1 cellular context compared by ENCODE assay signal in genomic region chr16:89191033-89191900, GRCh38.
A peak's percentile ranks its signal among the peaks of the same experiment; 100 is the strongest.
TF ChIP-seq lines count a peak whose summit lies in the region.

No MANE protein-coding gene starts in this region.

TF ChIP-seq in HepG2, 621 proteins besides CTCF, POLR2A, EP300 and RAD21 (continued from another document and continues in another):
- no peak for TF ChIP-seq USF2 (IDR thresholded peaks at IDR 0.05; ENCODE audit: low read depth, low read length)
- TF ChIP-seq USF2 (CRISPR knock-in tag; IDR thresholded peaks at IDR 0.05; ENCODE audit: borderline replicate concordance), result peak; percentile 70; the same call in 1 of the 2 replicates
- no peak for TF ChIP-seq E2F5 (CRISPR knock-in tag; conservative IDR thresholded peaks at IDR 0.05)
- TF ChIP-seq GTF2F1 (IDR thresholded peaks at IDR 0.05; ENCODE audit: low read length), result no peak
- TF ChIP-seq RNF219 (CRISPR knock-in tag; IDR thresholded peaks at IDR 0.05), result no peak
- no peak for TF ChIP-seq FOXA1 (IDR thresholded peaks at IDR 0.05)
- TF ChIP-seq FOXA1 (CRISPR knock-in tag; IDR thresholded peaks at IDR 0.05), result no peak
- TF ChIP-seq ZNF703 (CRISPR knock-in tag; IDR thresholded peaks at IDR 0.05; ENCODE audit: borderline replicate concordance), result no peak
- 0 out of 2 replicates have a peak, but pooled peaks have one; percentile 8 for TF ChIP-seq THAP7 (CRISPR knock-in tag; IDR thresholded peaks at IDR 0.05)
- TF ChIP-seq SIX1 (CRISPR knock-in tag; IDR thresholded peaks at IDR 0.05; ENCODE audit: borderline replicate concordance), result no peak
- peak; percentile 96 for TF ChIP-seq MXD1 (CRISPR knock-in tag; IDR thresholded peaks at IDR 0.05)
- peak; percentile 84; the same call in 1 of the 2 replicates for TF ChIP-seq HOXA9 (CRISPR knock-in tag; IDR thresholded peaks at IDR 0.05; ENCODE audit: borderline replicate concordance)
- no peak for TF ChIP-seq FOXJ3 (CRISPR knock-in tag; IDR thresholded peaks at IDR 0.05; ENCODE audit: borderline replicate concordance)
- TF ChIP-seq FOXP1 (IDR thresholded peaks at IDR 0.05), result no peak
- no peak for TF ChIP-seq FOXP1 (CRISPR knock-in tag; IDR thresholded peaks at IDR 0.05)
- no peak for TF ChIP-seq ZFYVE20 (CRISPR knock-in tag; IDR thresholded peaks at IDR 0.05; ENCODE audit: borderline replicate concordance, low read depth)
- TF ChIP-seq ZNF34 (CRISPR knock-in tag; IDR thresholded peaks at IDR 0.05; ENCODE audit: borderline replicate concordance), result no peak
- no peak for TF ChIP-seq TOPORS (CRISPR knock-in tag; IDR thresholded peaks at IDR 0.05)
- TF ChIP-seq TP53 (CRISPR knock-in tag; conservative IDR thresholded peaks at IDR 0.05), result no peak
- no peak for TF ChIP-seq HMGA1 (CRISPR knock-in tag; conservative IDR thresholded peaks at IDR 0.05)
- TF ChIP-seq FOXO1 (CRISPR knock-in tag; IDR thresholded peaks at IDR 0.05), result peak; percentile 33
- no peak; the same call in 1 of the 2 replicates for TF ChIP-seq DNMT1 (CRISPR knock-in tag; IDR thresholded peaks at IDR 0.05)
- TF ChIP-seq MEIS2 (CRISPR knock-in tag; IDR thresholded peaks at IDR 0.05), result peak; percentile 36; the same call in 1 of the 2 replicates
- peak; percentile 82; the same call in 1 of the 2 replicates for TF ChIP-seq ARNTL (CRISPR knock-in tag; IDR thresholded peaks at IDR 0.05)
- TF ChIP-seq TBX3 (IDR thresholded peaks at IDR 0.05; ENCODE audit: borderline replicate concordance), result peak; percentile 33
- no peak; the same call in 1 of the 2 replicates for TF ChIP-seq ZNF597 (CRISPR knock-in tag; IDR thresholded peaks at IDR 0.05)
- TF ChIP-seq TAF15 (IDR thresholded peaks at IDR 0.05; ENCODE audit: low read depth, low read length, poor library complexity, severe bottlenecking), result no peak
- TF ChIP-seq ZBTB4 (CRISPR knock-in tag; IDR thresholded peaks at IDR 0.05; ENCODE audit: borderline replicate concordance), result no peak
- no peak for TF ChIP-seq ZBTB42 (CRISPR knock-in tag; IDR thresholded peaks at IDR 0.05)
- no peak for TF ChIP-seq FOXK1 (CRISPR knock-in tag; IDR thresholded peaks at IDR 0.05; ENCODE audit: borderline replicate concordance, low read depth)
- TF ChIP-seq ZNF614 (CRISPR knock-in tag; IDR thresholded peaks at IDR 0.05; ENCODE audit: borderline replicate concordance), result no peak; the same call in 1 of the 2 replicates
- TF ChIP-seq CREB1 (IDR thresholded peaks at IDR 0.05), result no peak
- no peak for TF ChIP-seq CREB1 (CRISPR knock-in tag; IDR thresholded peaks at IDR 0.05)
- peak; percentile 45; the same call in 1 of the 2 replicates for TF ChIP-seq ZNF782 (CRISPR knock-in tag; IDR thresholded peaks at IDR 0.05; ENCODE audit: borderline replicate concordance)
- TF ChIP-seq ZBTB2 (CRISPR knock-in tag; IDR thresholded peaks at IDR 0.05; ENCODE audit: low read depth), result no peak
- TF ChIP-seq SP4 (CRISPR knock-in tag; IDR thresholded peaks at IDR 0.05), result peak; percentile 39; the same call in 1 of the 2 replicates
- no peak for TF ChIP-seq ZNF264 (CRISPR knock-in tag; IDR thresholded peaks at IDR 0.05)
- no peak for TF ChIP-seq LCORL (IDR thresholded peaks at IDR 0.05)
- no peak; the same call in 1 of the 2 replicates for TF ChIP-seq LCORL (CRISPR knock-in tag; IDR thresholded peaks at IDR 0.05)
- no peak for TF ChIP-seq NFRKB (IDR thresholded peaks at IDR 0.05)
- TF ChIP-seq RCOR2 (CRISPR knock-in tag; IDR thresholded peaks at IDR 0.05), result no peak
- no peak for TF ChIP-seq HMG20A (CRISPR knock-in tag; IDR thresholded peaks at IDR 0.05; ENCODE audit: borderline replicate concordance)
- TF ChIP-seq HMGXB3 (CRISPR knock-in tag; IDR thresholded peaks at IDR 0.05; ENCODE audit: borderline replicate concordance), result no peak
- no peak for TF ChIP-seq TIGD3 (CRISPR knock-in tag; IDR thresholded peaks at IDR 0.05; ENCODE audit: borderline replicate concordance)
- peak; percentile 91; the same call in 1 of the 2 replicates for TF ChIP-seq ZNF891 (CRISPR knock-in tag; IDR thresholded peaks at IDR 0.05)
- TF ChIP-seq NFYC (CRISPR knock-in tag; IDR thresholded peaks at IDR 0.05), result no peak
- no peak for TF ChIP-seq CREM (IDR thresholded peaks at IDR 0.05)
- TF ChIP-seq CREM (CRISPR knock-in tag; IDR thresholded peaks at IDR 0.05), result no peak
- peak; percentile 83; the same call in 1 of the 2 replicates for TF ChIP-seq HIVEP1 (CRISPR knock-in tag; IDR thresholded peaks at IDR 0.05)
- peak; percentile 63; the same call in 1 of the 2 replicates for TF ChIP-seq RBFOX2 (IDR thresholded peaks at IDR 0.05; ENCODE audit: low read depth, low read length)
